ENCODE assay signal across 9 cellular contexts in genomic region chr15:70584838-70585706, GRCh38.
DNase-seq lines count a peak whose midpoint lies in the region; ATAC-seq and TF ChIP-seq lines count a peak whose summit lies in the region.
"Had no signal": no experiment of that assay in that cellular context is flagged by ENCODE, and none has a peak within 500 bp of the region (broad histone marks: within the 10 kb centered on the region; RNA-seq: fewer than 3 reads in every experiment).

No MANE protein-coding gene starts in this region.

- TF ChIP-seq POLR2A in uterus (IDR thresholded peaks at IDR 0.05), result no peak

- no peaks in the 10 kb centered on the region for H3K79me2 ChIP-seq in H9 (ENCODE audit: insufficient read depth, low read length)

- H3K14ac ChIP-seq in H9 (ENCODE audit: insufficient read depth, low read length), result peak overlapping the region; percentile 59; the same call in 1 of the 2 replicates

- H4K5ac ChIP-seq in H9 (ENCODE audit: insufficient read length, low read depth, low read length), result no peak overlapping the region

- H3K23me2 ChIP-seq in H9 (ENCODE audit: insufficient read length, low read depth, low read length, poor library complexity, severe bottlenecking), result peaks cover 11% of the 10 kb centered on the region

- peak overlapping the region; percentile 86 for H3K4me2 ChIP-seq in H9 (ENCODE audit: insufficient read depth, insufficient read length, low read length)

- H2BK15ac ChIP-seq in H9 (ENCODE audit: low read depth, low read length), result no peak overlapping the region

- H2BK20ac ChIP-seq in H9 (ENCODE audit: low read depth, low read length, poor library complexity, severe bottlenecking), result no peak overlapping the region

- no peak for ATAC-seq in HG03432 (IDR thresholded peaks at IDR 0.05; ENCODE audit: unreplicated experiment)
- no peak for ATAC-seq in HG02642 (IDR thresholded peaks at IDR 0.05; ENCODE audit: poor library complexity, unreplicated experiment)

- H3K36me3 ChIP-seq in WERI-Rb-1 (no peaks in the 10 kb centered on the region), uterus (no peaks in the 10 kb centered on the region)

- peak; percentile 84 for TF ChIP-seq CTCF in H9 (conservative IDR thresholded peaks at IDR 0.05)
- peak; percentile 70 for TF ChIP-seq CTCF in WERI-Rb-1 (IDR thresholded peaks at IDR 0.05; ENCODE audit: low read depth, low read length)
- TF ChIP-seq CTCF in neural crest cell (conservative IDR thresholded peaks at IDR 0.05), result peak; percentile 79
- TF ChIP-seq CTCF in uterus (IDR thresholded peaks at IDR 0.05), result peak in 3 of 4 experiments; percentile 12 to 31 (median 26)

- intact Hi-C loops in uterus (cut with DNase I; ENCODE audit: low total_unique reads), result no loop called here

- no peak overlapping the region for H3K23ac ChIP-seq in H9 (ENCODE audit: insufficient read length, low read depth, low read length)

- peaks cover 5% of the 10 kb centered on the region; the same call in 1 of the 2 replicates for H3K27me3 ChIP-seq in H9 (ENCODE audit: insufficient read depth, low read length)
- peaks cover 49% of the 10 kb centered on the region for H3K27me3 ChIP-seq in WERI-Rb-1 (ENCODE audit: insufficient read depth, low read depth, severe bottlenecking)
- H3K27me3 ChIP-seq in uterus, result no peaks in the 10 kb centered on the region

- H3K27ac ChIP-seq in H9 (ENCODE audit: insufficient read length, low read depth, low read length) (no peak overlapping the region), WERI-Rb-1 (no peak overlapping the region), uterus (no peak overlapping the region)

- H4K8ac ChIP-seq in H9 (replicated peaks; ENCODE audit: insufficient read length, low read depth, low read length), result no peak overlapping the region

- H2BK12ac ChIP-seq in H9 (ENCODE audit: insufficient read length, low read depth, low read length), result no peak overlapping the region

- H3K79me1 ChIP-seq in H9 (ENCODE audit: insufficient read depth, low read depth, low read length, poor library complexity, severe bottlenecking), result no peaks in the 10 kb centered on the region

- H2AFZ ChIP-seq in H9 (ENCODE audit: low read length), result no peak overlapping the region

- DNase-seq in H9 (peak; percentile 83), WERI-Rb-1 (peak; percentile 43), ecto neural progenitor cell (ENCODE audit: low spot score) (peak; percentile 88), neural crest cell (ENCODE audit: low read depth, low spot score) (peak; percentile 69), uterus (no peak), middle frontal gyrus (ENCODE audit: extremely low spot score, low spot score) (no peak)

- H3K4me3 ChIP-seq in WERI-Rb-1 (ENCODE audit: low read depth, low read length) (peak overlapping the region; percentile 5; the same call in 1 of the 2 replicates), uterus (no peak overlapping the region)

- peak overlapping the region; percentile 53 for H3K18ac ChIP-seq in H9 (ENCODE audit: insufficient read length, low read depth, low read length)

- H3K9me3 ChIP-seq in H9 (ENCODE audit: control insufficient read depth, low read depth, low read length) (no peaks in the 10 kb centered on the region), WERI-Rb-1 (ENCODE audit: severe bottlenecking) (peaks cover 2% of the 10 kb centered on the region), uterus (no peaks in the 10 kb centered on the region)

- H3K27ac Mint-ChIP-seq in H9 (no peak overlapping the region), neural crest cell (ENCODE audit: unreplicated experiment) (no peak overlapping the region)
- H3K27ac Mint-ChIP-seq: natural killer cell treated with Interleukin-12 subunit alpha and Interleukin-12 subunit beta and Interleukin-15 and Interleukin-18, amount 100 ng/mL, for 72 hours had no signal

- H3K36me3 Mint-ChIP-seq in H9 (ENCODE audit: insufficient read depth in 1 of 3, low read depth in 3 of 3), result peaks cover 0 to 5% (median 0%) of the 10 kb centered on the region in 3 experiments; a peak in 2 of 7 replicates
- H3K36me3 Mint-ChIP-seq in neural crest cell (ENCODE audit: low read depth), result no peaks in the 10 kb centered on the region
- H3K36me3 Mint-ChIP-seq: natural killer cell treated with Interleukin-12 subunit alpha and Interleukin-12 subunit beta and Interleukin-15 and Interleukin-18, amount 100 ng/mL, for 72 hours had no signal

- H3K56ac ChIP-seq in H9 (ENCODE audit: insufficient read length, low read depth, low read length), result no peak overlapping the region

- H2BK5ac ChIP-seq in H9 (ENCODE audit: insufficient read length, low read length), result no peak overlapping the region

- H3K9me3 Mint-ChIP-seq in H9 (peaks cover 4 to 6% of the 10 kb centered on the region in 2 experiments; a peak in 4 of 5 replicates), neural crest cell (peaks cover 3% of the 10 kb centered on the region)
- H3K9me3 Mint-ChIP-seq: natural killer cell treated with Interleukin-12 subunit alpha and Interleukin-12 subunit beta and Interleukin-15 and Interleukin-18, amount 100 ng/mL, for 72 hours had no signal

- H4K20me1 ChIP-seq in H9 (ENCODE audit: control insufficient read depth, insufficient read depth, insufficient read length), result no peaks in the 10 kb centered on the region

- H3K4ac ChIP-seq in H9 (ENCODE audit: low read depth, low read length), result no peak overlapping the region

- peaks cover 22 to 27% of the 10 kb centered on the region in 2 experiments for H3K4me1 Mint-ChIP-seq in H9
- peaks cover 25% of the 10 kb centered on the region for H3K4me1 Mint-ChIP-seq in neural crest cell

- no CpG with 5 or more reads among the region's 64 CpGs for WGBS in H9 (ENCODE audit: extremely low coverage, insufficient read length, low lambda C conversion rate)

- peak overlapping the region; percentile 60 to 71 for H3K4me3 Mint-ChIP-seq in H9
- H3K4me3 Mint-ChIP-seq in neural crest cell, result peak overlapping the region; percentile 81

- H4K91ac ChIP-seq in H9 (ENCODE audit: insufficient read length, low read depth, low read length), result no peak overlapping the region

- H3T11ph ChIP-seq in H9 (ENCODE audit: low read length), result no peak overlapping the region

- no peaks in the 10 kb centered on the region; the same call in 1 of the 2 replicates for H3K4me1 ChIP-seq in H9 (ENCODE audit: insufficient read depth, low read length)
- no peaks in the 10 kb centered on the region for H3K4me1 ChIP-seq in uterus

- H2BK120ac ChIP-seq in H9 (ENCODE audit: low read depth, low read length, poor library complexity, severe bottlenecking), result no peak overlapping the region

- H3K27me3 Mint-ChIP-seq in H9 (ENCODE audit: low read depth) (peaks cover 35% of the 10 kb centered on the region), neural crest cell (ENCODE audit: low read depth) (peaks cover 10% of the 10 kb centered on the region)

- H2AK5ac ChIP-seq in H9 (ENCODE audit: insufficient read length, low read length), result no peak overlapping the region

- H3K9ac ChIP-seq in H9 (ENCODE audit: extremely low read depth, insufficient read length, low read length), result no peak overlapping the region

Comparison
In these comparisons a context has a peak if more than half of its experiments do, and no peak if none do; other contexts are left out.
1. DNase-seq: peak in H9 (single experiment), WERI-Rb-1 (single experiment), ecto neural progenitor cell (single experiment) and neural crest cell (single experiment); none in uterus (0 of 2) and middle frontal gyrus (single experiment).
2. CTCF ChIP-seq: peak in every context shown above with its lines; median percentile 84 in H9; 79 in neural crest cell; 70 in WERI-Rb-1; 26 in uterus.